In genomic region chr1:62207187-62207586, GRCh38 we compare ENCODE assay signal across 2 cellular contexts.
TF ChIP-seq lines count a peak whose summit lies in the region.

No MANE protein-coding gene starts in this region.

TF ChIP-seq in HepG2, 621 proteins besides CTCF, POLR2A, EP300 and RAD21:
- TF ChIP-seq GTF3A (CRISPR knock-in tag; conservative IDR thresholded peaks at IDR 0.05) = no peak
- TF ChIP-seq DZIP1 (CRISPR knock-in tag; IDR thresholded peaks at IDR 0.05) = no peak
- no peak for TF ChIP-seq ZGPAT (CRISPR knock-in tag; IDR thresholded peaks at IDR 0.05)
- peak; percentile 95 for TF ChIP-seq ZNF317 (CRISPR knock-in tag; IDR thresholded peaks at IDR 0.05)
- no peak for TF ChIP-seq ZNF407 (CRISPR knock-in tag; IDR thresholded peaks at IDR 0.05; ENCODE audit: not compliant biosample characterization)
- no peak for TF ChIP-seq ZNF296 (CRISPR knock-in tag; conservative IDR thresholded peaks at IDR 0.05)
- no peak for TF ChIP-seq KMT2B (CRISPR knock-in tag; IDR thresholded peaks at IDR 0.05)
- no peak for TF ChIP-seq CBX1 (IDR thresholded peaks at IDR 0.05; ENCODE audit: low read depth)
- TF ChIP-seq ELF4 (CRISPR knock-in tag; IDR thresholded peaks at IDR 0.05; ENCODE audit: borderline replicate concordance) = no peak

TF ChIP-seq in K562, 482 proteins besides CTCF, POLR2A, EP300 and RAD21:
- TF ChIP-seq CBX5 (IDR thresholded peaks at IDR 0.05; ENCODE audit: borderline replicate concordance, low read depth) (peak; percentile 80; the same call in 1 of the 2 replicates), PKNOX1 (IDR thresholded peaks at IDR 0.05) (no peak), TRIM28 (IDR thresholded peaks at IDR 0.05) (peak; percentile 74; the same call in 1 of the 2 replicates), CBX3 (IDR thresholded peaks at IDR 0.05; ENCODE audit: borderline replicate concordance in 1 of 2, low read length in 2 of 2) (peak in 1 of 2 experiments; percentile 87; a peak in 2 of 3 replicates)
